ENCODE assay signal across 7 cellular contexts in the genomic region with DNA sequence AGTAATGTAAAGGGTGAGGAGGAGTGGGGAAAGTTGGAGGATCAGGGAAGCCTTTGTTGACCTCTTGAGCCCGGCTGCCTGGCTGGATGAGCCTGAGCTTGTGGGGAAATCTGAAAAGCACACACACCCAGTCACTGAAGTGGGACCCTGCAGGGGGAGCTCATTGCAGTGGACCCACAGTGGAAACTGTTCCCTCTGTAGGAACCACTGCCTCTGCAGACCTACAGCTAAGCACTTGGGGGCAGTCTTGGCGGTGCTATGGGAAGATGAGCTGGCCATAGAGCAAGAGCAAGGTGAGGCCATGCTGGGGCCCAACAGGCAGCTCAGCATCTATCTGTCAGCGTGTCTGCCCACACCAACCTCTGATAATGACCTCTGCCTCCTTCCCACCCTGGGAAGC.
DNase-seq lines count a peak whose midpoint lies in the region; TF ChIP-seq lines count a peak whose summit lies in the region.

No MANE protein-coding gene starts in this region.

- no peaks in the 10 kb centered on the region for H3K9me3 Mint-ChIP-seq in HFFc6

- H3K27me3 Mint-ChIP-seq in HFFc6 (ENCODE audit: insufficient read depth), result peaks cover 3% of the 10 kb centered on the region

- H3K9ac ChIP-seq in neural cell (ENCODE audit: low read length), result no peak overlapping the region

- H3K27me3 ChIP-seq in neural cell (ENCODE audit: insufficient read depth, low read depth, low read length), result no peaks in the 10 kb centered on the region

- H3K4me3 ChIP-seq in choroid plexus epithelial cell (ENCODE audit: low read depth, low read length), result no peak overlapping the region
- no peak overlapping the region for H3K4me3 ChIP-seq in neural cell (ENCODE audit: low read length)

- TF ChIP-seq CTCF in HFFc6 (IDR thresholded peaks at IDR 0.05), result peak; percentile 76
- peak; percentile 96 for TF ChIP-seq CTCF in choroid plexus epithelial cell (conservative IDR thresholded peaks at IDR 0.05; ENCODE audit: low read depth, low read length)
- TF ChIP-seq CTCF in neural cell (IDR thresholded peaks at IDR 0.05; ENCODE audit: poor library complexity, severe bottlenecking), result peak; percentile 39

- no peaks in the 10 kb centered on the region for H3F3A ChIP-seq in neural cell (ENCODE audit: insufficient read depth, low read length, poor library complexity, severe bottlenecking)

- no peak overlapping the region for H2AFZ ChIP-seq in neural cell (ENCODE audit: low read depth, low read length)

- H4K20me1 ChIP-seq in neural cell (ENCODE audit: insufficient read depth), result no peaks in the 10 kb centered on the region

- H3K4me2 ChIP-seq in neural cell (ENCODE audit: low read length), result no peak overlapping the region

- peak; percentile 67 for DNase-seq in HFFc6
- peak; percentile 23 for DNase-seq in SKM-1 treated with dmso at 0.1 percent for 144 hours (lab: John Stamatoyannopoulos, UW; ENCODE audit: unreplicated experiment)
- DNase-seq in choroid plexus epithelial cell (ENCODE audit: low read depth), result peak; percentile 92
- no peak for DNase-seq in effector CD4-positive, alpha-beta T cell
- DNase-seq in erythroblast (lab: John Stamatoyannopoulos, UW), result no peak
- DNase-seq in NCI-H2227 treated with DMSO at 0.1 percent for 48 hours (lab: John Stamatoyannopoulos, UW), result no peak

- H3K27ac Mint-ChIP-seq in HFFc6, result no peak overlapping the region

- peak; percentile 52 for TF ChIP-seq RAD21 in neural cell (conservative IDR thresholded peaks at IDR 0.05)

- no peaks in the 10 kb centered on the region for H3K79me2 ChIP-seq in neural cell (replicated peaks; ENCODE audit: insufficient read depth, low read length)

- H3K9me3 ChIP-seq in neural cell (ENCODE audit: low read length), result no peaks in the 10 kb centered on the region

- H3K4me1 Mint-ChIP-seq in HFFc6 (ENCODE audit: low read depth), result no peaks in the 10 kb centered on the region

- no peak for TF ChIP-seq EP300 in neural cell (conservative IDR thresholded peaks at IDR 0.05; ENCODE audit: poor library complexity, severe bottlenecking)

- TF ChIP-seq POLR2A in erythroblast (IDR thresholded peaks at IDR 0.05; ENCODE audit: low read length), result no peak

- H3K9me2 ChIP-seq in neural cell (ENCODE audit: insufficient read depth, low read length), result no peaks in the 10 kb centered on the region

- H3K27ac ChIP-seq in neural cell (ENCODE audit: low read length), result no peak overlapping the region

- no peaks in the 10 kb centered on the region for H3K36me3 Mint-ChIP-seq in HFFc6 (ENCODE audit: low read depth)

- no peaks in the 10 kb centered on the region for H3K36me3 ChIP-seq in neural cell (ENCODE audit: insufficient read depth, low read length)

- no peak overlapping the region for H3K4me3 Mint-ChIP-seq in HFFc6

TF ChIP-seq in neural cell, 6 proteins besides CTCF, POLR2A, EP300 and RAD21:
- TF ChIP-seq SMC3 (conservative IDR thresholded peaks at IDR 0.05; ENCODE audit: poor library complexity) (peak; percentile 31), REST (IDR thresholded peaks at IDR 0.05; ENCODE audit: borderline replicate concordance) (no peak), POLR2AphosphoS5 (IDR thresholded peaks at IDR 0.05) (no peak), MXI1 (conservative IDR thresholded peaks at IDR 0.05; ENCODE audit: poor library complexity, severe bottlenecking) (no peak)

Comparison
In these comparisons a context has a peak if more than half of its experiments do, and no peak if none do; other contexts are left out.
1. DNase-seq: peak in HFFc6 (single experiment), SKM-1 treated with dmso at 0.1 percent for 144 hours (single experiment) and choroid plexus epithelial cell (single experiment); none in effector CD4-positive, alpha-beta T cell (single experiment), erythroblast (0 of 2) and NCI-H2227 treated with DMSO at 0.1 percent for 48 hours (single experiment).
2. CTCF ChIP-seq: peak in every context shown above with its lines; median percentile 96 in choroid plexus epithelial cell; 76 in HFFc6; 39 in neural cell.